9 cellular contexts compared by ENCODE assay signal in the genomic region with DNA sequence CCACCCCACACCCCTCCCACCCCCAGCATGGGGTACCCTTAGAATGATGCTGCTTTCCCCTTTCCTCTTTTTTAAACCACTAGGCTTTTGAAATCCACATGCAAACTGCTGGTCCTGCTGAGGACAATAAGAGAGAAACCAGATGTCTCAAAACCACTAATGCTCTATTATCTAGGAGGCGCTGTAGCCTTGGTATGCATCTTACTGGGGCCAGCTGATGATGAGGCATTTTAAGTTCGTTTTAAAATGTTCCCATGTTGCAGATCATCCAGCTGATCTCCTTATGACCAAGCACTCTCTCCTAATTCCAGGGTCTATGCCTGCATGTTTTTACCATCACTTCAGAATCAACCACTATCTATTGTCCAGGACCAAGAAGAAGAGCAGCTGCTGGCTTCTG. TPM values are rescaled to one million over a fixed set of nuclear protein-coding genes. Genes with fewer than 3 reads are reported as not detected.
DNase-seq lines count a peak whose midpoint lies in the region; ATAC-seq and TF ChIP-seq lines count a peak whose summit lies in the region.
"Had no signal": no experiment of that assay in that cellular context is flagged by ENCODE, and none has a peak within 500 bp of the region (broad histone marks: within the 10 kb centered on the region; RNA-seq: fewer than 3 reads in every experiment).

No MANE protein-coding gene starts in this region.

- H3K4me3 Mint-ChIP-seq in activated CD4-positive, alpha-beta T cell treated with anti-CD3 and anti-CD28 coated beads, Interleukin-2, amount 10 ng/mL, durations not matched to agents 24 days and 14 days = peak overlapping the region; percentile 66
- peak overlapping the region; percentile 83 for H3K4me3 Mint-ChIP-seq in central memory CD8-positive, alpha-beta T cell
- peak overlapping the region; percentile 91 for H3K4me3 Mint-ChIP-seq in progenitor cell of endocrine pancreas (ENCODE audit: low read depth)

- intact Hi-C loops in activated CD4-positive, alpha-beta T cell treated with anti-CD3 and anti-CD28 coated beads, Interleukin-2, amount 10 ng/mL, durations not matched to agents 24 days and 14 days (cut with micrococcal nuclease) = no loop called here

- no peak for DNase-seq in activated CD4-positive, alpha-beta T cell treated with anti-CD3 and anti-CD28 coated beads, Interleukin-2, amount 10 ng/mL, durations not matched to agents 24 days and 14 days
- no peak for DNase-seq in activated CD4-positive, alpha-beta T cell treated with anti-CD3 and anti-CD28 coated beads, Interleukin-2, amount 50 U/mL, for 1 hour
- DNase-seq in NCI-H146 (lab: John Stamatoyannopoulos, UW) = peak; percentile 19
- no peak for DNase-seq in central memory CD8-positive, alpha-beta T cell (ENCODE audit: low spot score in 2 of 2)
- no peak for DNase-seq in progenitor cell of endocrine pancreas (ENCODE audit: low spot score, unreplicated experiment)
- no peak for DNase-seq in caudate nucleus (lab: John Stamatoyannopoulos, UW)
- no peak for DNase-seq in hippocampal formation (lab: John Stamatoyannopoulos, UW)
- no peak for DNase-seq in Ammon's horn (ENCODE audit: low spot score)
- DNase-seq: NCI-H187 treated with DMSO at 0.1 percent for 48 hours had no signal

- H3K27me3 Mint-ChIP-seq in activated CD4-positive, alpha-beta T cell treated with anti-CD3 and anti-CD28 coated beads, Interleukin-2, amount 10 ng/mL, durations not matched to agents 24 days and 14 days = no peaks in the 10 kb centered on the region
- H3K27me3 Mint-ChIP-seq in central memory CD8-positive, alpha-beta T cell = no peaks in the 10 kb centered on the region
- H3K27me3 Mint-ChIP-seq in progenitor cell of endocrine pancreas = peaks cover 7% of the 10 kb centered on the region

- peaks cover 29% of the 10 kb centered on the region for H3K4me1 Mint-ChIP-seq in activated CD4-positive, alpha-beta T cell treated with anti-CD3 and anti-CD28 coated beads, Interleukin-2, amount 10 ng/mL, durations not matched to agents 24 days and 14 days
- peaks cover 28% of the 10 kb centered on the region for H3K4me1 Mint-ChIP-seq in central memory CD8-positive, alpha-beta T cell
- H3K4me1 Mint-ChIP-seq in progenitor cell of endocrine pancreas (ENCODE audit: low read depth) = peaks cover 5% of the 10 kb centered on the region

- H3K9me3 Mint-ChIP-seq in activated CD4-positive, alpha-beta T cell treated with anti-CD3 and anti-CD28 coated beads, Interleukin-2, amount 10 ng/mL, durations not matched to agents 24 days and 14 days = no peaks in the 10 kb centered on the region
- H3K9me3 Mint-ChIP-seq in central memory CD8-positive, alpha-beta T cell = no peaks in the 10 kb centered on the region
- H3K9me3 Mint-ChIP-seq in progenitor cell of endocrine pancreas (ENCODE audit: low read depth) = no peaks in the 10 kb centered on the region

- no peak for TF ChIP-seq CTCF in progenitor cell of endocrine pancreas (IDR thresholded peaks at IDR 0.05; ENCODE audit: unreplicated experiment)

- H3K27ac Mint-ChIP-seq in activated CD4-positive, alpha-beta T cell treated with anti-CD3 and anti-CD28 coated beads, Interleukin-2, amount 10 ng/mL, durations not matched to agents 24 days and 14 days = no peak overlapping the region
- no peak overlapping the region for H3K27ac Mint-ChIP-seq in central memory CD8-positive, alpha-beta T cell (ENCODE audit: low read depth)
- no peak overlapping the region for H3K27ac Mint-ChIP-seq in progenitor cell of endocrine pancreas

- H3K27ac ChIP-seq in caudate nucleus (ENCODE audit: low read depth, low read length) = no peak overlapping the region

- no peaks in the 10 kb centered on the region for H3K36me3 Mint-ChIP-seq in activated CD4-positive, alpha-beta T cell treated with anti-CD3 and anti-CD28 coated beads, Interleukin-2, amount 10 ng/mL, durations not matched to agents 24 days and 14 days (ENCODE audit: low read depth)
- peaks cover 12% of the 10 kb centered on the region for H3K36me3 Mint-ChIP-seq in central memory CD8-positive, alpha-beta T cell (ENCODE audit: insufficient read depth)
- no peaks in the 10 kb centered on the region for H3K36me3 Mint-ChIP-seq in progenitor cell of endocrine pancreas (ENCODE audit: insufficient read depth)

- no peak for ATAC-seq in central memory CD8-positive, alpha-beta T cell (replicated peaks; ENCODE audit: extremely low read depth, poor library complexity, severe bottlenecking)

RNA-seq across cellular contexts. Expression of a gene that starts 1.3 kb away (rescaled TPM):
- not detected in 2 replicates for total RNA-seq in activated CD4-positive, alpha-beta T cell treated with anti-CD3 and anti-CD28 coated beads, Interleukin-2, amount 10 ng/mL, durations not matched to agents 24 days and 14 days
- 2.3 and 2.4 TPM in 2 replicates for total RNA-seq in progenitor cell of endocrine pancreas

RNA-seq across cellular contexts. Expression of a gene that starts 20.0 kb away (rescaled TPM):
- 0.07 TPM in 1 of 2 replicates, not detected in the other for total RNA-seq in activated CD4-positive, alpha-beta T cell treated with anti-CD3 and anti-CD28 coated beads, Interleukin-2, amount 10 ng/mL, durations not matched to agents 24 days and 14 days
- 25.1 and 27.7 TPM in 2 replicates for total RNA-seq in progenitor cell of endocrine pancreas

Comparison
In these comparisons a context has a peak if more than half of its experiments do, and no peak if none do; other contexts are left out.
1. RNA of a gene that starts 20.0 kb away (total RNA-seq): 25.1 to 27.7 TPM in progenitor cell of endocrine pancreas; 0.07 TPM in activated CD4-positive, alpha-beta T cell treated with anti-CD3 and anti-CD28 coated beads, Interleukin-2, amount 10 ng/mL, durations not matched to agents 24 days and 14 days; every median in the first group is over 10 times any median in the second.
2. Peak in every context shown above with its lines, with median percentiles within 50 percentile points of each other: H3K4me3 Mint-ChIP-seq.